In genomic region chr7:25750738-25751529, GRCh38 we compare ENCODE assay signal across 12 cellular contexts.
DNase-seq lines count a peak whose midpoint lies in the region; ATAC-seq and TF ChIP-seq lines count a peak whose summit lies in the region.
"Had no signal": no experiment of that assay in that cellular context is flagged by ENCODE, and none has a peak within 500 bp of the region (broad histone marks: within the 10 kb centered on the region; RNA-seq: fewer than 3 reads in every experiment).

No MANE protein-coding gene starts in this region.

- TF ChIP-seq EP300 in esophagus muscularis mucosa (IDR thresholded peaks at IDR 0.05) (no peak), upper lobe of left lung (IDR thresholded peaks at IDR 0.05) (no peak)

- 50% methylated on average over 14 of the region's 14 CpGs for WGBS in esophagus muscularis mucosa
- 45 to 56% methylated on average over 14 of the region's 14 CpGs for WGBS in upper lobe of left lung, 2 donors

- H3K9me3 ChIP-seq in SJCRH30 (replicated peaks) (0 out of 2 replicates have a peak, but pooled peaks cover 4% of the 10 kb centered on the region), esophagus muscularis mucosa (no peaks in the 10 kb centered on the region), upper lobe of left lung (no peaks in the 10 kb centered on the region)
- H3K9me3 ChIP-seq: Caco-2, right lobe of liver, SJSA1 had no signal

- H3K36me3 Mint-ChIP-seq in neural crest cell (ENCODE audit: low read depth): no peaks in the 10 kb centered on the region

- H3K27me3 Mint-ChIP-seq in neural crest cell (ENCODE audit: low read depth): no peaks in the 10 kb centered on the region

- TF ChIP-seq CTCF in esophagus muscularis mucosa (IDR thresholded peaks at IDR 0.05) (no peak), neural crest cell (conservative IDR thresholded peaks at IDR 0.05) (no peak), upper lobe of left lung (IDR thresholded peaks at IDR 0.05) (no peak)

- H3K27me3 ChIP-seq in SJCRH30 (no peaks in the 10 kb centered on the region), esophagus muscularis mucosa (no peaks in the 10 kb centered on the region), upper lobe of left lung (no peaks in the 10 kb centered on the region)
- H3K27me3 ChIP-seq: right lobe of liver, SJSA1 had no signal

- H3K4me1 Mint-ChIP-seq in neural crest cell: peaks cover 49% of the 10 kb centered on the region

- H3K27ac Mint-ChIP-seq in neural crest cell (ENCODE audit: unreplicated experiment): peak overlapping the region; percentile 100

- TF ChIP-seq POLR2A in esophagus muscularis mucosa (IDR thresholded peaks at IDR 0.05; ENCODE audit: low read depth) (no peak), upper lobe of left lung (IDR thresholded peaks at IDR 0.05) (no peak)

- H3K4me1 ChIP-seq in SJCRH30 (peaks cover 14% of the 10 kb centered on the region), esophagus muscularis mucosa (peaks cover 10 to 56% (median 55%) of the 10 kb centered on the region in 4 donors), upper lobe of left lung (peaks cover 0 to 2% (median 0%) of the 10 kb centered on the region in 4 donors)
- H3K4me1 ChIP-seq: Caco-2, right lobe of liver had no signal

- intact Hi-C loops in esophagus muscularis mucosa (cut with DNase I): loop anchor here (10.0 kb wide), 1 partner anchor 94 kb away; no protein-coding TSS in a partner anchor

- ATAC-seq in upper lobe of left lung (ENCODE audit: low FRiP score in 2 of 2) (no peak), GM18498 (IDR thresholded peaks at IDR 0.05; ENCODE audit: unreplicated experiment) (no peak)
- ATAC-seq: right lobe of liver had no signal

- H3K9me3 Mint-ChIP-seq in neural crest cell: no peaks in the 10 kb centered on the region

- peak overlapping the region; percentile 45 for H3K4me3 ChIP-seq in SJCRH30
- peak overlapping the region; percentile 15 to 36 (median 20) for H3K4me3 ChIP-seq in esophagus muscularis mucosa
- peak overlapping the region in 1 of 4 donors; percentile 19 for H3K4me3 ChIP-seq in upper lobe of left lung
- H3K4me3 ChIP-seq: right lobe of liver, SJSA1 had no signal

- H3K36me3 ChIP-seq in SJCRH30 (no peaks in the 10 kb centered on the region), esophagus muscularis mucosa (no peaks in the 10 kb centered on the region), upper lobe of left lung (no peaks in the 10 kb centered on the region)
- H3K36me3 ChIP-seq: right lobe of liver, SJSA1 had no signal

- H3K4me3 Mint-ChIP-seq in neural crest cell: peak overlapping the region; percentile 24

- H3K27ac ChIP-seq in SJCRH30: peak overlapping the region; percentile 65
- H3K27ac ChIP-seq in esophagus muscularis mucosa (replicated peaks in 1 of 4): peak overlapping the region; percentile 77 to 87 (median 80)
- peak overlapping the region; percentile 22 to 72 (median 56) for H3K27ac ChIP-seq in upper lobe of left lung
- H3K27ac ChIP-seq: KMS-11, right lobe of liver, SJSA1 had no signal

- DNase-seq in SJCRH30 (peak; percentile 41 to 58), esophagus muscularis mucosa (ENCODE audit: extremely low spot score) (no peak), neural crest cell (ENCODE audit: low read depth, low spot score) (no peak), upper lobe of left lung (no peak), HPDE6-E6E7 (ENCODE audit: extremely low spot score) (no peak)
- DNase-seq in central memory CD4-positive, alpha-beta T cell: no peak
- DNase-seq: activated CD4-positive, alpha-beta T cell treated with anti-CD3 and anti-CD28 coated beads for 1 hour; Caco-2; right lobe of liver had no signal

Comparison
In these comparisons a context has a peak if more than half of its experiments do, and no peak if none do; other contexts are left out.
1. DNase-seq: peak in SJCRH30 (2 of 2); none in esophagus muscularis mucosa (single experiment), neural crest cell (single experiment), upper lobe of left lung (0 of 2), HPDE6-E6E7 (single experiment) and central memory CD4-positive, alpha-beta T cell (single experiment).
2. Peak in every context shown above with its lines, with median percentiles within 50 percentile points of each other: H3K27ac ChIP-seq.